In the genomic region with DNA sequence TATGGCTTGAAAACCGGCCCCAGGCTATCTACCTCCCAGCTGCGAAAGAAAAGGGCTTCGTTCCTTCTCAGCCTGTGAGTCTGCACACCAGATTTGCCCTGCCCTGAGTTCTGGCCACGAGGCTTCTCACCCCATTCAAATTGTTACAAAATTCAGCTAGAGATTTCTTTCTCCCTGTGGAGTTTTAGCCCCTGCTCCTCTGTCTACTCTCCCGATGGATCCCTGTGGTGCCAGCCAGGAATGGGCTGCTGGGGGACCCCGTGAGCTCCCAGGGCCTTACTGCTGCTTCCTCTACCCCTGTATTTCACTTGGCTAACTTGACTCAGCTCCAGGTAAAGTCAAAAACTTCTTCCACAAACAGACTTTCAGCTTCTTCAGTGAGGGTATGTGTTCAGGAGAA, we compare ENCODE assay signal across 34 cellular contexts.
"Had no signal": no experiment of that assay in that cellular context is flagged by ENCODE, and none has a peak within 500 bp of the region (broad histone marks: within the 10 kb centered on the region; RNA-seq: fewer than 3 reads in every experiment).

No MANE protein-coding gene starts in this region.

- H3K9me3 Mint-ChIP-seq: activated CD4-positive, alpha-beta memory T cell treated with anti-CD3 and anti-CD28 coated beads, Interleukin-2, amount 10 ng/mL, durations not matched to agents 7 days and 5 days; activated CD4-positive, alpha-beta T cell treated with anti-CD3 and anti-CD28 coated beads, Interleukin-2, amount 10 ng/mL, durations not matched to agents 7 days and 5 days; activated naive CD4-positive, alpha-beta T cell treated with anti-CD3 and anti-CD28 coated beads, Interleukin-2, amount 10 ng/mL, durations not matched to agents 7 days and 5 days; activated naive CD4-positive, alpha-beta T cell treated with anti-CD3 and anti-CD28 coated beads, Interleukin-2, amount 50 U/mL, for 24 hours; activated naive CD8-positive, alpha-beta T cell treated with anti-CD3 and anti-CD28 coated beads, Interleukin-2, amount 10 ng/mL, durations not matched to agents 7 days and 5 days; activated naive CD8-positive, alpha-beta T cell treated with anti-CD3 and anti-CD28 coated beads, Interleukin-2, amount 50 U/mL, for 24 hours; activated T-cell treated with anti-CD3 and anti-CD28 coated beads, Interleukin-2, amount 50 U/mL, for 24 hours; activated T-helper 2 cell treated with anti-CD3 and anti-CD28 coated beads, Interferon-gamma antibody, Interleukin-2, Interleukin-4, amounts not matched to agents 10 μg/mL and 5 μg/mL and 100 μg/mL, durations not matched to agents 14 hours and 24 hours and 36 hours; T-helper 1 cell treated with Interleukin-12 subunit alpha and Interleukin-12 subunit beta and Interleukin-4 antibody, amounts not matched to agents 30 μg/mL and 1 μg/mL, for 36 hours; T-helper 2 cell treated with Interferon-gamma antibody and Interleukin-4, amounts not matched to agents 5 μg/mL and 100 μg/mL, for 36 hours had no signal

- ATAC-seq: activated CD4-positive, alpha-beta T cell treated with anti-CD3 and anti-CD28 coated beads for 36 hours; activated CD4-positive, CD25-positive, alpha-beta regulatory T cell treated with anti-CD3 and anti-CD28 coated beads, Interleukin-2, amount 50 U/mL, for 24 hours; activated CD8-positive, alpha-beta memory T cell treated with anti-CD3 and anti-CD28 coated beads, Interleukin-2, amount 10 ng/mL, durations not matched to agents 7 days and 5 days; activated CD8-positive, alpha-beta T cell treated with anti-CD3 and anti-CD28 coated beads, Interleukin-2, amount 10 ng/mL, durations not matched to agents 7 days and 5 days; activated naive CD8-positive, alpha-beta T cell treated with anti-CD3 and anti-CD28 coated beads, Interleukin-2, amount 50 U/mL, for 24 hours had no signal

- H3K36me3 ChIP-seq: ascending aorta had no signal

- H3K4me1 Mint-ChIP-seq: brain had no signal

- H3K4me3 Mint-ChIP-seq: activated CD4-positive, alpha-beta memory T cell treated with anti-CD3 and anti-CD28 coated beads, Interleukin-2, amount 10 ng/mL, durations not matched to agents 7 days and 5 days; activated CD4-positive, alpha-beta T cell treated with anti-CD3 and anti-CD28 coated beads for 36 hours; activated CD4-positive, alpha-beta T cell treated with anti-CD3 and anti-CD28 coated beads, Interleukin-2, amount 10 ng/mL, durations not matched to agents 7 days and 5 days; activated CD8-positive, alpha-beta memory T cell treated with anti-CD3 and anti-CD28 coated beads, Interleukin-2, amount 10 ng/mL, durations not matched to agents 7 days and 5 days; activated CD8-positive, alpha-beta T cell treated with anti-CD3 and anti-CD28 coated beads, Interleukin-2, amount 10 ng/mL, durations not matched to agents 7 days and 5 days; activated naive CD4-positive, alpha-beta T cell treated with anti-CD3 and anti-CD28 coated beads, Interleukin-2, amount 10 ng/mL, durations not matched to agents 7 days and 5 days; activated naive CD4-positive, alpha-beta T cell treated with anti-CD3 and anti-CD28 coated beads, Interleukin-2, amount 50 U/mL, for 24 hours; activated naive CD8-positive, alpha-beta T cell; activated naive CD8-positive, alpha-beta T cell treated with anti-CD3 and anti-CD28 coated beads, Interleukin-2, amount 10 ng/mL, durations not matched to agents 7 days and 5 days; activated naive CD8-positive, alpha-beta T cell treated with anti-CD3 and anti-CD28 coated beads, Interleukin-2, amount 50 U/mL, for 24 hours; activated T-cell treated with anti-CD3 and anti-CD28 coated beads, Interleukin-2, amount 50 U/mL, for 24 hours; brain; T-helper 1 cell treated with Interleukin-12 subunit alpha and Interleukin-12 subunit beta and Interleukin-4 antibody, amounts not matched to agents 30 μg/mL and 1 μg/mL, for 36 hours; T-helper 2 cell treated with Interferon-gamma antibody and Interleukin-4, amounts not matched to agents 5 μg/mL and 100 μg/mL, for 36 hours had no signal

- H3K27ac ChIP-seq: ascending aorta, VCaP had no signal

- FAIRE-seq: TTC549 had no signal

- H3K36me3 Mint-ChIP-seq: activated CD8-positive, alpha-beta memory T cell treated with anti-CD3 and anti-CD28 coated beads, Interleukin-2, amount 10 ng/mL, durations not matched to agents 7 days and 5 days; activated naive CD4-positive, alpha-beta T cell treated with anti-CD3 and anti-CD28 coated beads, Interleukin-2, amount 10 ng/mL, durations not matched to agents 7 days and 5 days; activated naive CD4-positive, alpha-beta T cell treated with anti-CD3 and anti-CD28 coated beads, Interleukin-2, amount 50 U/mL, for 24 hours; activated naive CD8-positive, alpha-beta T cell; activated naive CD8-positive, alpha-beta T cell treated with anti-CD3 and anti-CD28 coated beads, Interleukin-2, amount 10 ng/mL, durations not matched to agents 7 days and 5 days; brain had no signal

- H3K9me3 ChIP-seq: ascending aorta had no signal

- DNase-seq: activated CD4-positive, alpha-beta memory T cell treated with anti-CD3 and anti-CD28 coated beads, Interleukin-2, amount 10 ng/mL, durations not matched to agents 7 days and 5 days; activated CD4-positive, alpha-beta T cell treated with anti-CD3 and anti-CD28 coated beads for 1 hour; activated CD4-positive, alpha-beta T cell treated with anti-CD3 and anti-CD28 coated beads for 36 hours; activated CD4-positive, alpha-beta T cell treated with anti-CD3 and anti-CD28 coated beads for 48 hours; activated CD4-positive, alpha-beta T cell treated with anti-CD3 and anti-CD28 coated beads, Interleukin-2, amount 10 ng/mL, durations not matched to agents 7 days and 5 days; activated CD4-positive, alpha-beta T cell treated with anti-CD3 and anti-CD28 coated beads, Interleukin-2, amount 50 U/mL, for 48 hours; activated CD4-positive, CD25-positive, alpha-beta regulatory T cell; activated CD8-positive, alpha-beta memory T cell treated with anti-CD3 and anti-CD28 coated beads for 24 hours; activated CD8-positive, alpha-beta memory T cell treated with anti-CD3 and anti-CD28 coated beads, Interleukin-2, amount 10 ng/mL, durations not matched to agents 7 days and 5 days; activated CD8-positive, alpha-beta memory T cell treated with anti-CD3 and anti-CD28 coated beads, Interleukin-2, amount 50 U/mL, for 48 hours; activated CD8-positive, alpha-beta T cell treated with anti-CD3 and anti-CD28 coated beads, Interleukin-2, amount 10 ng/mL, durations not matched to agents 7 days and 5 days; activated effector memory CD4-positive, alpha-beta T cell treated with Interleukin-2 at 50 U/mL for 16 hours; activated gamma-delta T cell; activated naive CD4-positive, alpha-beta T cell treated with anti-CD3 and anti-CD28 coated beads, Interleukin-2, amount 10 ng/mL, durations not matched to agents 7 days and 5 days; activated naive CD4-positive, alpha-beta T cell treated with Interleukin-2 at 50 U/mL for 16 hours; activated naive CD8-positive, alpha-beta T cell treated with anti-CD3 and anti-CD28 coated beads, Interleukin-2, amount 10 ng/mL, durations not matched to agents 7 days and 5 days; activated naive CD8-positive, alpha-beta T cell treated with anti-CD3 and anti-CD28 coated beads, Interleukin-2, amount 50 U/mL, for 24 hours; activated T-cell treated with anti-CD3 and anti-CD28 coated beads, Interleukin-2, amount 50 U/mL, for 24 hours; activated T-cell treated with anti-CD3 and anti-CD28 coated beads, Interleukin-2, amount 50 U/mL, for 48 hours; amygdala; central memory CD4-positive, alpha-beta T cell; T-helper 1 cell; T-helper 2 cell; T-helper 9 cell had no signal

- H3K27ac Mint-ChIP-seq: activated CD4-positive, alpha-beta memory T cell treated with anti-CD3 and anti-CD28 coated beads, Interleukin-2, amount 10 ng/mL, durations not matched to agents 7 days and 5 days; activated CD4-positive, alpha-beta T cell treated with anti-CD3 and anti-CD28 coated beads for 36 hours; activated CD4-positive, alpha-beta T cell treated with anti-CD3 and anti-CD28 coated beads, Interleukin-2, amount 10 ng/mL, durations not matched to agents 7 days and 5 days; activated CD8-positive, alpha-beta memory T cell treated with anti-CD3 and anti-CD28 coated beads, Interleukin-2, amount 10 ng/mL, durations not matched to agents 7 days and 5 days; activated CD8-positive, alpha-beta T cell treated with anti-CD3 and anti-CD28 coated beads, Interleukin-2, amount 10 ng/mL, durations not matched to agents 7 days and 5 days; activated naive CD4-positive, alpha-beta T cell treated with anti-CD3 and anti-CD28 coated beads, Interleukin-2, amount 10 ng/mL, durations not matched to agents 7 days and 5 days; activated naive CD4-positive, alpha-beta T cell treated with anti-CD3 and anti-CD28 coated beads, Interleukin-2, amount 50 U/mL, for 24 hours; activated naive CD8-positive, alpha-beta T cell; activated naive CD8-positive, alpha-beta T cell treated with anti-CD3 and anti-CD28 coated beads, Interleukin-2, amount 10 ng/mL, durations not matched to agents 7 days and 5 days; activated naive CD8-positive, alpha-beta T cell treated with anti-CD3 and anti-CD28 coated beads, Interleukin-2, amount 50 U/mL, for 24 hours; activated T-cell treated with anti-CD3 and anti-CD28 coated beads, Interleukin-2, amount 50 U/mL, for 24 hours; activated T-helper 2 cell treated with anti-CD3 and anti-CD28 coated beads, Interferon-gamma antibody, Interleukin-2, Interleukin-4, amounts not matched to agents 10 μg/mL and 5 μg/mL and 100 μg/mL, durations not matched to agents 14 hours and 24 hours and 36 hours; brain; T-helper 1 cell treated with Interleukin-12 subunit alpha and Interleukin-12 subunit beta and Interleukin-4 antibody, amounts not matched to agents 30 μg/mL and 1 μg/mL, for 36 hours; T-helper 2 cell treated with Interferon-gamma antibody and Interleukin-4, amounts not matched to agents 5 μg/mL and 100 μg/mL, for 36 hours had no signal

- H3K4me1 ChIP-seq: ascending aorta had no signal

- H3K27me3 ChIP-seq: ascending aorta had no signal

- H3K4me3 ChIP-seq: ascending aorta had no signal
